In the genomic region with DNA sequence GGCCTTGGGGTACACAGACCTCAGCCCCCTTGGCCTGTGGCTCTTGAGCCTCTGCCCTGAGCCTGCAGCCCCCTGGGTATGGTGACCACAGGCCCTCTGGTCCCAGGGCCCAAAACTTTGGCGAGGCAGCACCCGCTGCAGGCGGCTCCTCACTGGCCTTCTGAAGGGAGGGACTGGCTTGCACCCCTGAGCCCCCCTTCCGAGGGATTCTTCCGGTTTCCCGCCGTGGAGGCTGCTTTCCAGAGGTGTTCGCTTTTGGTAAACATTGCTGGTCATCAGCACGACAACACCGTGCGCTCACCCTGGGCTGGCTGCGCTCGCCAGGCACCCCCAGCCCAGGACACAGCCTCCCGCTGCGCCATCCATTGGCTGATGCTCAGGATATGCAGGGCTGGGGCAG, we compare ENCODE assay signal across 12 cellular contexts.
"Had no signal": no experiment of that assay in that cellular context is flagged by ENCODE, and none has a peak within 500 bp of the region (broad histone marks: within the 10 kb centered on the region; RNA-seq: fewer than 3 reads in every experiment).

No MANE protein-coding gene starts in this region.

- H3K27me3 Mint-ChIP-seq: activated naive CD4-positive, alpha-beta T cell treated with anti-CD3 and anti-CD28 coated beads, Interleukin-2, amount 10 ng/mL, durations not matched to agents 7 days and 5 days; natural killer cell treated with Interleukin-12 subunit alpha and Interleukin-12 subunit beta and Interleukin-15 and Interleukin-18, amount 100 ng/mL, for 72 hours; stimulated activated naive CD8-positive, alpha-beta T cell treated with anti-CD3 and anti-CD28 coated beads, Interleukin-15, Interleukin-2, amounts not matched to agents 100 ng/mL and 50 ng/mL, for 24 hours had no signal

- DNase-seq: activated naive CD4-positive, alpha-beta T cell treated with anti-CD3 and anti-CD28 coated beads, Interleukin-2, amount 10 ng/mL, durations not matched to agents 7 days and 5 days; foreskin melanocyte; mesendoderm; posterior cingulate gyrus; stimulated activated CD4-positive, alpha-beta T cell treated with anti-CD3 and anti-CD28 coated beads, Interleukin-4, amount 100 ng/mL, for 4 hours; SW 1271; upper lobe of right lung had no signal

- H3K4me3 Mint-ChIP-seq: activated naive CD4-positive, alpha-beta T cell treated with anti-CD3 and anti-CD28 coated beads, Interleukin-2, amount 10 ng/mL, durations not matched to agents 7 days and 5 days; natural killer cell treated with Interleukin-12 subunit alpha and Interleukin-12 subunit beta and Interleukin-15 and Interleukin-18, amount 100 ng/mL, for 72 hours; stimulated activated naive CD8-positive, alpha-beta T cell treated with anti-CD3 and anti-CD28 coated beads, Interleukin-15, Interleukin-2, amounts not matched to agents 100 ng/mL and 50 ng/mL, for 24 hours; T-helper 2 cell treated with Interferon-gamma antibody and Interleukin-4, amounts not matched to agents 5 μg/mL and 100 μg/mL, for 36 hours had no signal

- H3K4me3 ChIP-seq: colonic mucosa, upper lobe of right lung had no signal

- H3K27ac Mint-ChIP-seq: activated naive CD4-positive, alpha-beta T cell treated with anti-CD3 and anti-CD28 coated beads, Interleukin-2, amount 10 ng/mL, durations not matched to agents 7 days and 5 days; natural killer cell treated with Interleukin-12 subunit alpha and Interleukin-12 subunit beta and Interleukin-15 and Interleukin-18, amount 100 ng/mL, for 72 hours; T-helper 2 cell treated with Interferon-gamma antibody and Interleukin-4, amounts not matched to agents 5 μg/mL and 100 μg/mL, for 36 hours had no signal

- H3K27me3 ChIP-seq: colonic mucosa, upper lobe of right lung had no signal

- H3K36me3 ChIP-seq: colonic mucosa had no signal

- H3K9me3 Mint-ChIP-seq: activated naive CD4-positive, alpha-beta T cell treated with anti-CD3 and anti-CD28 coated beads, Interleukin-2, amount 10 ng/mL, durations not matched to agents 7 days and 5 days; natural killer cell treated with Interleukin-12 subunit alpha and Interleukin-12 subunit beta and Interleukin-15 and Interleukin-18, amount 100 ng/mL, for 72 hours; stimulated activated naive CD8-positive, alpha-beta T cell treated with anti-CD3 and anti-CD28 coated beads, Interleukin-15, Interleukin-2, amounts not matched to agents 100 ng/mL and 50 ng/mL, for 24 hours; T-helper 2 cell treated with Interferon-gamma antibody and Interleukin-4, amounts not matched to agents 5 μg/mL and 100 μg/mL, for 36 hours had no signal

- FAIRE-seq: small intestine had no signal

- H3K36me3 Mint-ChIP-seq: activated naive CD4-positive, alpha-beta T cell treated with anti-CD3 and anti-CD28 coated beads, Interleukin-2, amount 10 ng/mL, durations not matched to agents 7 days and 5 days; natural killer cell treated with Interleukin-12 subunit alpha and Interleukin-12 subunit beta and Interleukin-15 and Interleukin-18, amount 100 ng/mL, for 72 hours had no signal

- ATAC-seq: upper lobe of right lung had no signal

- H3K27ac ChIP-seq: colonic mucosa, upper lobe of right lung had no signal

- H3K4me1 ChIP-seq: upper lobe of right lung had no signal

- H3K9me3 ChIP-seq: colonic mucosa, upper lobe of right lung had no signal
